In the genomic region with DNA sequence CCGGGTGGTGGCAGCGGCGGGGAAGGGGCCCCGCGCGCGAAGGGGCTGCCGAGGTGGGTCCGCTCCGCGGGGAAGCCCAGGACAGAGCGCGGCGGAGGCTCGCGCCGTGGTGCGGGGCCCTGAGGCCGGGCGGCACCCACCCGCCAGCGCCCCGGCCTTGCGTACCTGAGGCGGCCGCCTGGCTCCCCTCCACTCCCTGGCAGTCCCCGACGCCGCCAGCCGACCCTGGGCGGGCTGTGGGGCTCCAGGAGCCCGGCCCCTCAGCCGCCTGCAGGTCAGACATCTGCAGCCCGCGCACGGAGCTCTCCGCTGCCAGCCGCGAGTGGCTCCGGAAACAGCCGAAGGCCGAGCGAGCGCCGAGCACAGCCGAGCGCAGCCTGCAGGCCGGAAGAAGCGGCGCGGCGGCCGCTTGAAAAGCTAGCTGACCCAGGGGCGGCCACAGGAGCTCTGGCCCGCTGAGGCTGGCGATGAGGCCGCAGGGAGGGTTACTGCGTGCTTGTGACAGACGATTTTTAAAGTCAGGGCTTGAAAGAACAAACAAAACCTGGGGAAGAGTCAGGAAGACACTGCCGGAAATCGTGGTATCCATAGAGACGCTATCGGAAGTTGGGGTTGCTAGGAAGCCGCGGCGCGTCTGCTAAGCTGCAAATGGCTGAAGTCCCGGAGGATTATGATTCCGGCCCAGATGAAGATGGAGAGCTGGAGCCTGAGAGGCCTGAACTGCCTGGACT, we compare ENCODE assay signal across 8 cellular contexts. TPM values are rescaled to one million over a fixed set of nuclear protein-coding genes. Genes with fewer than 3 reads are reported as not detected.
A peak's percentile ranks its signal among the peaks of the same experiment; 100 is the strongest.
DNase-seq lines count a peak whose midpoint lies in the region; ATAC-seq and TF ChIP-seq lines count a peak whose summit lies in the region.

A gene (plus strand): TSS at position 609 of the 731 bp plus-strand sequence. CDS start 40 bp downstream, at position 649.
A gene with protein sequence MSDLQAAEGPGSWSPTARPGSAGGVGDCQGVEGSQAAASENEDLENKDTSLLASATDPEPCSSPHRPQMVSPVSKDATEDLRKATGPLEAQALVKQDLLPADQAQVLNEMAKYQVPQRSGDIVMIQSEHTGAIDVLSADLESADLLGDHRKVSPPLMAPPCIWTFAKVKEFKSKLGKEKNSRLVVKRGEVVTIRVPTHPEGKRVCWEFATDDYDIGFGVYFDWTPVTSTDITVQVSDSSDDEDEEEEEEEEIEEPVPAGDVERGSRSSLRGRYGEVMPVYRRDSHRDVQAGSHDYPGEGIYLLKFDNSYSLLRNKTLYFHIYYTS (minus strand): TSS at position 324 of the 731 bp plus-strand sequence. CDS start 41 bp downstream, at position 283.

- peaks cover 0 to 2% of the 10 kb centered on the region in 2 donors for H3K27me3 Mint-ChIP-seq in natural killer cell (ENCODE audit: low read depth in 2 of 2)

- POLR2A ChIA-PET in PC-9 (lab: Charles Lee; ENCODE audit: unreplicated experiment), result interaction anchor here (0.5 to 1.5 kb wide), 6 partner anchors 15 to 279 kb away, joined by 3 to 17 read pairs (median 6); a partner anchor contains a TSS

- H3K27ac Mint-ChIP-seq in natural killer cell, result no peak within 1 kb of the TSS

- intact Hi-C loops in PC-9 (cut with micrococcal nuclease; ENCODE audit: unreplicated experiment), result loop anchor here (1.0 kb wide), 2 partner anchors 56 to 80 kb away; a partner anchor contains a TSS
- intact Hi-C loops in natural killer cell (cut with micrococcal nuclease), result loop anchor here (1.0 to 2.0 kb wide), 3 partner anchors 56 to 279 kb away; a partner anchor contains a TSS

- H3K4me1 Mint-ChIP-seq in natural killer cell, result peaks cover 26 to 28% of the 10 kb centered on the region in 2 donors

- no peaks in the 10 kb centered on the region for H3K27me3 ChIP-seq in DND-41 (ENCODE audit: insufficient read depth, low read length, poor library complexity)
- no peaks in the 10 kb centered on the region for H3K27me3 ChIP-seq in PC-9 (ENCODE audit: insufficient read depth, low read depth)

- H3K36me3 ChIP-seq in DND-41 (ENCODE audit: insufficient read depth, low read length) (0 out of 2 replicates have a peak, but pooled peaks cover 5% of the 10 kb centered on the region), PC-9 (ENCODE audit: low read depth) (no peaks in the 10 kb centered on the region)

- H3K36me3 Mint-ChIP-seq in natural killer cell, result no peaks in the 10 kb centered on the region

- H2AFZ ChIP-seq in DND-41 (ENCODE audit: low read depth, low read length), result peak within 1 kb of the TSS; percentile 88
- H2AFZ ChIP-seq in PC-9, result peak within 1 kb of the TSS; percentile 99

- H3K9ac ChIP-seq in DND-41 (ENCODE audit: low read depth, low read length), result peak within 1 kb of the TSS; percentile 82

- H3K4me1 ChIP-seq in DND-41 (ENCODE audit: insufficient read depth, low read length), result peaks cover 34% of the 10 kb centered on the region
- H3K4me1 ChIP-seq in PC-9 (replicated peaks; ENCODE audit: insufficient read depth), result peaks cover 19% of the 10 kb centered on the region

- H3K79me2 ChIP-seq in DND-41 (ENCODE audit: insufficient read depth, low read length) (peaks cover 44% of the 10 kb centered on the region), PC-9 (ENCODE audit: low read depth) (peaks cover 28% of the 10 kb centered on the region)

- H3K9me3 ChIP-seq in DND-41 (ENCODE audit: insufficient read depth, low read length, severe bottlenecking) (no peaks in the 10 kb centered on the region), PC-9 (ENCODE audit: insufficient read depth, low read depth) (no peaks in the 10 kb centered on the region)

- H3K9me2 ChIP-seq in PC-9 (ENCODE audit: insufficient read depth), result no peaks in the 10 kb centered on the region

- BruUV-seq in PC-9 (replicated peaks; lab: Mats Ljungman, UMichigan), result no TSS peak

- H3K9me3 Mint-ChIP-seq in natural killer cell, result no peaks in the 10 kb centered on the region

- CTCF ChIA-PET in PC-9 (lab: Charles Lee), result interaction anchor here (0.5 to 1.5 kb wide), 4 partner anchors 36 to 992 kb away, joined by 3 to 11 read pairs (median 5); no protein-coding TSS in a partner anchor

- TF ChIP-seq CTCF in DND-41 (IDR thresholded peaks at IDR 0.05; ENCODE audit: borderline replicate concordance, extremely low read depth, low read length, poor library complexity, severe bottlenecking), result peak; percentile 27
- TF ChIP-seq CTCF in PC-9 (conservative IDR thresholded peaks at IDR 0.05), result peak; percentile 46; the same call in 1 of the 2 replicates
- no peak for TF ChIP-seq CTCF in natural killer cell (IDR thresholded peaks at IDR 0.05)

- peak within 1 kb of the TSS; percentile 71 for H3K4me3 ChIP-seq in DND-41 (ENCODE audit: low read depth in 1 of 2, low read length in 2 of 2)
- peak within 1 kb of the TSS; percentile 80 for H3K4me3 ChIP-seq in Jurkat, Clone E6-1 (ENCODE audit: low read length)
- H3K4me3 ChIP-seq in PC-9, result peak within 1 kb of the TSS; percentile 82

- H3K4me2 ChIP-seq in DND-41 (ENCODE audit: insufficient read depth, low read length) (peak within 1 kb of the TSS; percentile 97), PC-9 (peak within 1 kb of the TSS; percentile 88)

- H4K20me1 ChIP-seq in DND-41 (ENCODE audit: insufficient read depth, low read length), result no peaks in the 10 kb centered on the region
- H4K20me1 ChIP-seq in PC-9 (ENCODE audit: insufficient read depth), result no peaks in the 10 kb centered on the region

- DNase-seq in DND-41 (peak; percentile 84), PC-9 (peak; percentile 83 to 97), activated T-helper 1 cell treated with Interleukin-2 at 50 U/mL for 16 hours (ENCODE audit: low read depth) (peak; percentile 66), fibroblast of peridontal ligament (ENCODE audit: extremely low read depth) (peak; percentile 85), natural killer cell (peak; percentile 85)
- peak; percentile 74 for DNase-seq in Jurkat, Clone E6-1 (ENCODE audit: low read depth, low spot score)
- peak; percentile 68 to 93 (median 83) for DNase-seq in stimulated activated naive CD4-positive, alpha-beta T cell (lab: John Stamatoyannopoulos, UW)

- H3F3A ChIP-seq in PC-9 (ENCODE audit: insufficient read depth, low read depth), result no peaks in the 10 kb centered on the region; the same call in none of the 2 replicates

- peak within 1 kb of the TSS; percentile 94 for H3K4me3 Mint-ChIP-seq in natural killer cell

- H3K27ac ChIP-seq in DND-41 (ENCODE audit: low read length) (peak within 1 kb of the TSS; percentile 76), PC-9 (peak within 1 kb of the TSS; percentile 40)

- ATAC-seq in DND-41 (ENCODE audit: insufficient read depth, low read depth), result peak; percentile 93
- ATAC-seq in GM21619 (IDR thresholded peaks at IDR 0.05; ENCODE audit: unreplicated experiment), result peak; percentile 76
- ATAC-seq in natural killer cell, result peak; percentile 96 to 98 (median 97)

RNA-seq across cellular contexts. Expression of the first gene that starts in this region (rescaled TPM):
- polyA plus RNA-seq in Jurkat, Clone E6-1 (2012; ENCODE audit: insufficient read depth, insufficient read length), result not detected
- total RNA-seq in PC-9 (2021) (4.8 and 7.8 TPM in 2 replicates), natural killer cell (under 1 TPM; 0.09 to 0.54 (median 0.40) TPM)

RNA-seq across cellular contexts. Expression of the second gene that starts in this region (rescaled TPM):
- polyA plus RNA-seq in Jurkat, Clone E6-1 (2012; ENCODE audit: insufficient read depth, insufficient read length), result 15.0 TPM
- 32.1 and 42.6 TPM in 2 replicates for total RNA-seq in PC-9 (2021)
- 1 to 10 TPM; 8.0 to 9.3 (median 9.1) TPM for total RNA-seq in natural killer cell

Comparison
In these comparisons a context has a peak if more than half of its experiments do, and no peak if none do; other contexts are left out.
1. Peak in every context shown above with its lines: DNase-seq, ATAC-seq, H3K4me3 ChIP-seq and H3K27ac ChIP-seq.